ENCODE assay signal across 9 cellular contexts in the genomic region with DNA sequence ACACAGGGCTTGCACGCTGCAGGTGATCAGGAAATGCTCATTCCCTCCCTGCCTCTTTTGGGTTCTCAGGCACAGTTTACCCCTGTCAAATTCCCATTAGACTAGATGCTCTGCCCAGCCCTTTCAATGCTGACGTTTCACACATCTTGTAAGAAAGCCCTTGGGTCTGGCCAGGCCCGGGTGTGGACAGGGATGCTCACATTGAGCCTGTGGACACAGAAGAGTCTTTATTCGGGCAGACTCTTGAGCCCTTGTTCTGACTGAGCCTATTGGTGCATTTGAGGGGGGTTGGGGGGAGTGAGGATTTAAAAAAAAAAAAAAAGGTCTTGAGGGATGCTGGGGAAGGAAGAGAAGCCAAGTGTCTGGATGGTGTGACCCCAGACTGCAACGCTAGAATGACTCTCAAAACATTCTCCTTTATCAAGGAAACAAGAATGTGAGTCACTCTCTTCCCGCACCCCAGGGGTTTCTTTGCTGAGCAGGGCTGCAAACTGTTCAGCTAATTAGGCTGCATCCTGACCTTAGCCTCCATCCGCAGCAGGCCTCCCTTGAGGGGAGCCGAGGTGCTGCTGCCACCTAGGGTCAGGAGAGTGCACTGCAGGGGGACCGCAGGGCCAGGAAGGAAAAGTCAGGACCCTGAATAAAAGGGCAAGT. TPM values are rescaled to one million over a fixed set of nuclear protein-coding genes. Genes with fewer than 3 reads are reported as not detected.
DNase-seq lines count a peak whose midpoint lies in the region; ATAC-seq and TF ChIP-seq lines count a peak whose summit lies in the region.
"Had no signal": no experiment of that assay in that cellular context is flagged by ENCODE, and none has a peak within 500 bp of the region (broad histone marks: within the 10 kb centered on the region; RNA-seq: fewer than 3 reads in every experiment).

No MANE protein-coding gene starts in this region.

- H3K79me2 ChIP-seq in PC-9 (ENCODE audit: low read depth): no peaks in the 10 kb centered on the region

- no peak for TF ChIP-seq POLR2A in upper lobe of left lung (IDR thresholded peaks at IDR 0.05)

- peaks cover 11% of the 10 kb centered on the region; the same call in 1 of the 2 replicates for H3K27me3 ChIP-seq in PC-9 (ENCODE audit: insufficient read depth, low read depth)
- H3K27me3 ChIP-seq in upper lobe of left lung: no peaks in the 10 kb centered on the region

- H3K4me1 ChIP-seq in PC-9 (replicated peaks; ENCODE audit: insufficient read depth): no peaks in the 10 kb centered on the region
- H3K4me1 ChIP-seq in upper lobe of left lung: peaks cover 0 to 8% (median 0%) of the 10 kb centered on the region in 4 donors

- no peaks in the 10 kb centered on the region for H4K20me1 ChIP-seq in PC-9 (ENCODE audit: insufficient read depth)

- H3K9me3 Mint-ChIP-seq in activated T-helper 1 cell treated with anti-CD3 and anti-CD28 coated beads, Interleukin-12 subunit alpha, Interleukin-12 subunit beta, Interleukin-2, Interleukin-4 antibody, amounts not matched to agents 30 ng/mL and 10 ng/mL and 1 ng/mL, durations not matched to agents 14 hours and 24 hours and 36 hours: no peaks in the 10 kb centered on the region

- peak; percentile 57 for DNase-seq in AG09309 (ENCODE audit: low read depth)
- DNase-seq in PC-9: peak; percentile 39 to 53
- peak; percentile 35 for DNase-seq in activated T-helper 1 cell treated with anti-CD3 and anti-CD28 coated beads, Interleukin-12 subunit alpha, Interleukin-12 subunit beta, Interleukin-2, Interleukin-4 antibody, amounts not matched to agents 30 ng/mL and 10 ng/mL and 1 ng/mL, durations not matched to agents 14 hours and 24 hours and 36 hours (ENCODE audit: low spot score)
- DNase-seq in foreskin fibroblast: peak; percentile 67 to 86
- peak; percentile 52 for DNase-seq in non-pigmented ciliary epithelial cell (ENCODE audit: low read depth)
- peak in 1 of 2 donors; percentile 43 for DNase-seq in upper lobe of left lung

- CTCF ChIA-PET in PC-9 (lab: Charles Lee): interaction anchor here (0.7 kb wide), 1 partner anchor 421 kb away, joined by 3 read pairs; no protein-coding TSS in a partner anchor

- H3K36me3 ChIP-seq in PC-9 (ENCODE audit: low read depth) (no peaks in the 10 kb centered on the region), upper lobe of left lung (no peaks in the 10 kb centered on the region)

- H3K27ac ChIP-seq in PC-9 (no peak overlapping the region), upper lobe of left lung (no peak overlapping the region)

- WGBS in upper lobe of left lung, 2 donors: 43 to 44% methylated on average over 8 to 9 of the region's 9 CpGs

- no peaks in the 10 kb centered on the region for H3K9me2 ChIP-seq in PC-9 (ENCODE audit: insufficient read depth)

- TF ChIP-seq EP300 in upper lobe of left lung (IDR thresholded peaks at IDR 0.05): no peak

- H3K9me3 ChIP-seq in PC-9 (ENCODE audit: insufficient read depth, low read depth) (no peaks in the 10 kb centered on the region), upper lobe of left lung (no peaks in the 10 kb centered on the region)

- H3K27ac Mint-ChIP-seq in activated T-helper 1 cell treated with anti-CD3 and anti-CD28 coated beads, Interleukin-12 subunit alpha, Interleukin-12 subunit beta, Interleukin-2, Interleukin-4 antibody, amounts not matched to agents 30 ng/mL and 10 ng/mL and 1 ng/mL, durations not matched to agents 14 hours and 24 hours and 36 hours: no peak overlapping the region

- H3K4me3 Mint-ChIP-seq in activated T-helper 1 cell treated with anti-CD3 and anti-CD28 coated beads, Interleukin-12 subunit alpha, Interleukin-12 subunit beta, Interleukin-2, Interleukin-4 antibody, amounts not matched to agents 30 ng/mL and 10 ng/mL and 1 ng/mL, durations not matched to agents 14 hours and 24 hours and 36 hours: no peak overlapping the region

- peak; percentile 67 for ATAC-seq in GM18508 (IDR thresholded peaks at IDR 0.05; ENCODE audit: insufficient read depth, unreplicated experiment)
- ATAC-seq in HG03103 (IDR thresholded peaks at IDR 0.05; ENCODE audit: low read depth, unreplicated experiment): peak; percentile 55
- ATAC-seq in upper lobe of left lung (ENCODE audit: low FRiP score in 2 of 2): peak; percentile 61 to 83

- H3K4me3 ChIP-seq in AG09309 (ENCODE audit: control insufficient read depth, low read depth, low read length) (no peak overlapping the region), PC-9 (no peak overlapping the region), foreskin fibroblast (ENCODE audit: low read depth in 1 of 2, low read length in 2 of 2) (no peak overlapping the region), upper lobe of left lung (no peak overlapping the region)

- no peak overlapping the region for H2AFZ ChIP-seq in PC-9

- peak; percentile 100 for TF ChIP-seq CTCF in AG09309 (IDR thresholded peaks at IDR 0.05; ENCODE audit: control insufficient read depth, insufficient read depth, low read depth, low read length, missing control alignments)
- TF ChIP-seq CTCF in PC-9 (conservative IDR thresholded peaks at IDR 0.05): peak; percentile 97
- TF ChIP-seq CTCF in foreskin fibroblast (IDR thresholded peaks at IDR 0.05; ENCODE audit: low read depth, low read length): peak; percentile 100
- peak; percentile 75 to 96 (median 88) for TF ChIP-seq CTCF in upper lobe of left lung (IDR thresholded peaks at IDR 0.05)

- H3K27me3 Mint-ChIP-seq in activated T-helper 1 cell treated with anti-CD3 and anti-CD28 coated beads, Interleukin-12 subunit alpha, Interleukin-12 subunit beta, Interleukin-2, Interleukin-4 antibody, amounts not matched to agents 30 ng/mL and 10 ng/mL and 1 ng/mL, durations not matched to agents 14 hours and 24 hours and 36 hours (ENCODE audit: insufficient read depth): peaks cover 3% of the 10 kb centered on the region

- no TSS peak for BruUV-seq in PC-9 (replicated peaks; lab: Mats Ljungman, UMichigan)

- no peaks in the 10 kb centered on the region for H3K36me3 Mint-ChIP-seq in activated T-helper 1 cell treated with anti-CD3 and anti-CD28 coated beads, Interleukin-12 subunit alpha, Interleukin-12 subunit beta, Interleukin-2, Interleukin-4 antibody, amounts not matched to agents 30 ng/mL and 10 ng/mL and 1 ng/mL, durations not matched to agents 14 hours and 24 hours and 36 hours (ENCODE audit: low read depth)

- no peak overlapping the region for H3K4me2 ChIP-seq in PC-9

- no peaks in the 10 kb centered on the region for H3F3A ChIP-seq in PC-9 (ENCODE audit: insufficient read depth, low read depth)

- intact Hi-C loops in PC-9 (cut with micrococcal nuclease; ENCODE audit: unreplicated experiment): no loop called here
- intact Hi-C loops in activated T-helper 1 cell treated with anti-CD3 and anti-CD28 coated beads, Interleukin-12 subunit alpha, Interleukin-12 subunit beta, Interleukin-2, Interleukin-4 antibody, amounts not matched to agents 30 ng/mL and 10 ng/mL and 1 ng/mL, durations not matched to agents 14 hours and 24 hours and 36 hours (cut with micrococcal nuclease): loop anchor here (2.0 kb wide), 1 partner anchor 1187 kb away; no protein-coding TSS in a partner anchor

- POLR2A ChIA-PET in PC-9 (lab: Charles Lee; ENCODE audit: unreplicated experiment): no interaction called here

- no peaks in the 10 kb centered on the region for H3K4me1 Mint-ChIP-seq in activated T-helper 1 cell treated with anti-CD3 and anti-CD28 coated beads, Interleukin-12 subunit alpha, Interleukin-12 subunit beta, Interleukin-2, Interleukin-4 antibody, amounts not matched to agents 30 ng/mL and 10 ng/mL and 1 ng/mL, durations not matched to agents 14 hours and 24 hours and 36 hours (ENCODE audit: low read depth)

RNA-seq across cellular contexts. Expression of a gene that starts 53.6 kb away (rescaled TPM):
- total RNA-seq in PC-9 (2021): not detected in 2 replicates
- total RNA-seq in activated T-helper 1 cell treated with anti-CD3 and anti-CD28 coated beads, Interleukin-12 subunit alpha, Interleukin-12 subunit beta, Interleukin-2, Interleukin-4 antibody, amounts not matched to agents 30 ng/mL and 10 ng/mL and 1 ng/mL, durations not matched to agents 14 hours and 24 hours and 36 hours: not detected in 2 replicates
- under 1 TPM in 1 of 6 donors, not detected in 5; 0.06 TPM for total RNA-seq in upper lobe of left lung
- total RNA-seq: urinary bladder had no signal
